29 cellular contexts compared by ENCODE assay signal in genomic region chrX:68232206-68232605, GRCh38.
"Had no signal": no experiment of that assay in that cellular context is flagged by ENCODE, and none has a peak within 500 bp of the region (broad histone marks: within the 10 kb centered on the region; RNA-seq: fewer than 3 reads in every experiment).

No MANE protein-coding gene starts in this region.

- H3K9me3 ChIP-seq: colonic mucosa, esophagus squamous epithelium, right atrium auricular region, suprapubic skin, transverse colon, upper lobe of right lung, uterus had no signal

- H3K4me1 Mint-ChIP-seq: naive thymus-derived CD4-positive, alpha-beta T cell; stimulated activated naive CD8-positive, alpha-beta T cell treated with anti-CD3 and anti-CD28 coated beads, Interleukin-15, amount 100 ng/mL, for 72 hours had no signal

- H3K4me1 ChIP-seq: colonic mucosa, esophagus squamous epithelium, right atrium auricular region, suprapubic skin, transverse colon, upper lobe of right lung, uterus had no signal

- H3K27ac ChIP-seq: colonic mucosa, esophagus squamous epithelium, neural progenitor cell, parathyroid adenoma, right atrium auricular region, suprapubic skin, transverse colon, upper lobe of right lung, uterus had no signal

- H3K27me3 ChIP-seq: colonic mucosa, esophagus squamous epithelium, neural progenitor cell, right atrium auricular region, suprapubic skin, transverse colon, upper lobe of right lung, uterus had no signal

- H3K4me3 Mint-ChIP-seq: dendritic cell treated with granulocyte-macrophage colony-stimulating factor and Interleukin-4, amounts not matched to agents 40 ng/mL and 50 ng/mL, for 4 days; endodermal cell; naive thymus-derived CD4-positive, alpha-beta T cell; nephron; neural progenitor cell; stimulated activated naive CD8-positive, alpha-beta T cell treated with anti-CD3 and anti-CD28 coated beads, Interleukin-15, amount 100 ng/mL, for 72 hours had no signal

- H3K4me2 ChIP-seq: neural progenitor cell, smooth muscle cell had no signal

- H3K9me3 Mint-ChIP-seq: dendritic cell treated with granulocyte-macrophage colony-stimulating factor and Interleukin-4, amounts not matched to agents 40 ng/mL and 50 ng/mL, for 4 days; stimulated activated naive CD8-positive, alpha-beta T cell treated with anti-CD3 and anti-CD28 coated beads, Interleukin-15, amount 100 ng/mL, for 72 hours had no signal

- H2AFZ ChIP-seq: neural progenitor cell, parathyroid adenoma had no signal

- H3K79me2 ChIP-seq: parathyroid adenoma had no signal

- H3K9ac ChIP-seq: neural progenitor cell, parathyroid adenoma had no signal

- H3K4me3 ChIP-seq: colonic mucosa, esophagus squamous epithelium, neural progenitor cell, right atrium auricular region, smooth muscle cell, suprapubic skin, transverse colon, upper lobe of right lung, uterus had no signal

- ATAC-seq: left lobe of liver; naive thymus-derived CD4-positive, alpha-beta T cell; sciatic nerve; stimulated activated naive CD8-positive, alpha-beta T cell treated with anti-CD3 and anti-CD28 coated beads, Interleukin-15, amount 100 ng/mL, for 72 hours; upper lobe of right lung had no signal

- H3K27me3 Mint-ChIP-seq: dendritic cell treated with granulocyte-macrophage colony-stimulating factor and Interleukin-4, amounts not matched to agents 40 ng/mL and 50 ng/mL, for 4 days; progenitor cell of endocrine pancreas; stimulated activated naive CD8-positive, alpha-beta T cell treated with anti-CD3 and anti-CD28 coated beads, Interleukin-15, amount 100 ng/mL, for 72 hours had no signal

- H3K36me3 Mint-ChIP-seq: naive thymus-derived CD4-positive, alpha-beta T cell; neural progenitor cell had no signal

- H3K36me3 ChIP-seq: colonic mucosa, esophagus squamous epithelium, neural progenitor cell, right atrium auricular region, suprapubic skin, transverse colon, upper lobe of right lung, uterus had no signal

- H3K27ac Mint-ChIP-seq: dendritic cell treated with granulocyte-macrophage colony-stimulating factor and Interleukin-4, amounts not matched to agents 40 ng/mL and 50 ng/mL, for 4 days; endodermal cell; naive thymus-derived CD4-positive, alpha-beta T cell; nephron; neural progenitor cell; progenitor cell of endocrine pancreas; stimulated activated naive CD8-positive, alpha-beta T cell treated with anti-CD3 and anti-CD28 coated beads, Interleukin-15, amount 100 ng/mL, for 72 hours had no signal

- DNase-seq: colonic mucosa; effector CD8-positive, alpha-beta T cell; endodermal cell; erythroblast; esophagus squamous epithelium; head of caudate nucleus; kidney; mesendoderm; midbrain; naive thymus-derived CD4-positive, alpha-beta T cell; stimulated activated CD4-positive, alpha-beta T cell treated with anti-CD3 and anti-CD28 coated beads, Interleukin-12 subunit alpha, Interleukin-12 subunit beta, amount 100 ng/mL, for 4 hours; stimulated activated CD4-positive, alpha-beta T cell treated with anti-CD3 and anti-CD28 coated beads, Interleukin-1b, Interleukin-23, amount 100 ng/mL, for 48 hours; stimulated activated CD4-positive, alpha-beta T cell treated with anti-CD3 and anti-CD28 coated beads, Interleukin-4, amount 100 ng/mL, for 1 hour; stimulated activated CD8-positive, alpha-beta memory T cell treated with anti-CD3 and anti-CD28 coated beads, Interleukin-4, amount 100 ng/mL, for 48 hours; stimulated activated naive CD4-positive, alpha-beta T cell; stimulated activated naive CD8-positive, alpha-beta T cell treated with anti-CD3 and anti-CD28 coated beads, Interleukin-15, amount 100 ng/mL, for 72 hours; transverse colon; upper lobe of right lung; uterus had no signal
